8 cellular contexts compared by ENCODE assay signal in genomic region chr19:18636969-18637629, GRCh38. TPM values are rescaled to one million over a fixed set of nuclear protein-coding genes. Genes with fewer than 3 reads are reported as not detected.
A peak's percentile ranks its signal among the peaks of the same experiment; 100 is the strongest.
DNase-seq lines count a peak whose midpoint lies in the region; ATAC-seq, FAIRE-seq and TF ChIP-seq lines count a peak whose summit lies in the region.

Gene KLHL26 (plus strand): TSS chr19:18637028. CDS start chr19:18637055, 27 bp downstream.

- POLR2A ChIA-PET in activated B cell treated with CpG ODN at 0.5 μM for 24 hours (lab: Charles Lee): no interaction called here

- H3K9me3 ChIP-seq in iPS DF 6.9 (ENCODE audit: control insufficient read depth, insufficient read depth, low read length) (no peaks in the 10 kb centered on the region), spleen (no peaks in the 10 kb centered on the region)

- H3K4me1 Mint-ChIP-seq in activated B cell treated with CpG ODN at 0.5 μM for 24 hours: peaks cover 23% of the 10 kb centered on the region

- no peak for ATAC-seq in activated B cell treated with CpG ODN at 0.5 μM for 24 hours (ENCODE audit: low read depth)
- no peak for ATAC-seq in HG03521 (IDR thresholded peaks at IDR 0.05; ENCODE audit: unreplicated experiment)

- peak; percentile 53 for TF ChIP-seq POLR2A in H54 (IDR thresholded peaks at IDR 0.05; ENCODE audit: low read depth, low read length)
- peak in 1 of 3 donors; percentile 40 for TF ChIP-seq POLR2A in spleen (IDR thresholded peaks at IDR 0.05)

- WGBS in iPS DF 6.9 (ENCODE audit: insufficient coverage, insufficient read length): no CpG with 5 or more reads among the region's 47 CpGs
- 4 to 6% (median 5%) methylated on average over 29 to 47 of the region's 47 CpGs for WGBS in spleen, 5 donors

- intact Hi-C loops in activated B cell treated with CpG ODN at 0.5 μM for 24 hours (cut with micrococcal nuclease) (loop anchor here (1.0 to 5.0 kb wide), 12 partner anchors 46 to 555 kb away; partner anchors contain the start of genes ARMC6, BORCS8, COPE and CRTC1), spleen (cut with DNase I; ENCODE audit: low total_unique reads) (no loop called here), posterior cingulate gyrus (cut with DNase I) (no loop called here)

- DNase-seq in H54 (ENCODE audit: insufficient read length, low spot score): peak; percentile 82
- DNase-seq in activated B cell treated with CpG ODN at 0.5 μM for 24 hours: no peak
- no peak for DNase-seq in iPS DF 6.9 (ENCODE audit: low read depth, low spot score)
- no peak for DNase-seq in spleen
- no peak for DNase-seq in stimulated activated CD4-positive, alpha-beta T cell treated with anti-CD3 and anti-CD28 coated beads, Interleukin-15, amount 100 ng/mL, for 24 hours
- DNase-seq in posterior cingulate gyrus: no peak
- DNase-seq in NCI-H2029 treated with DMSO at 0.1 percent for 48 hours (lab: John Stamatoyannopoulos, UW): no peak

- CTCF ChIA-PET in activated B cell treated with CpG ODN at 0.5 μM for 24 hours (lab: Charles Lee): no interaction called here

- peak within 1 kb of the TSS; percentile 79 for H3K4me3 ChIP-seq in iPS DF 6.9 (ENCODE audit: low read length)
- H3K4me3 ChIP-seq in spleen: peak within 1 kb of the TSS; percentile 55 to 89 (median 72)

- H3K27me3 ChIP-seq in iPS DF 6.9 (ENCODE audit: control insufficient read depth, insufficient read depth, low read length) (no peaks in the 10 kb centered on the region), spleen (replicated peaks in 1 of 7) (peaks cover 0 to 10% (median 0%) of the 10 kb centered on the region in 7 donors)

- H3K36me3 ChIP-seq in iPS DF 6.9 (ENCODE audit: control insufficient read depth, insufficient read depth, low read length) (no peaks in the 10 kb centered on the region), spleen (peaks cover 0 to 8% (median 0%) of the 10 kb centered on the region in 6 donors)

- H3K27me3 Mint-ChIP-seq in activated B cell treated with CpG ODN at 0.5 μM for 24 hours: no peaks in the 10 kb centered on the region

- no peaks in the 10 kb centered on the region for H3K9me3 Mint-ChIP-seq in activated B cell treated with CpG ODN at 0.5 μM for 24 hours

- H3K4me1 ChIP-seq in iPS DF 6.9 (ENCODE audit: control insufficient read depth, insufficient read depth, low read length): peaks cover 10% of the 10 kb centered on the region
- peaks cover 0 to 35% (median 28%) of the 10 kb centered on the region in 6 donors for H3K4me1 ChIP-seq in spleen

- H3K36me3 Mint-ChIP-seq in activated B cell treated with CpG ODN at 0.5 μM for 24 hours (ENCODE audit: low read depth): no peaks in the 10 kb centered on the region

- FAIRE-seq in H54 (lab: Jason Lieb, UNC): no peak

- H3K27ac ChIP-seq in iPS DF 6.9 (ENCODE audit: low read length) (no peak within 1 kb of the TSS), spleen (peak within 1 kb of the TSS; percentile 51 to 90 (median 83))

- TF ChIP-seq CTCF in activated B cell treated with CpG ODN at 0.5 μM for 24 hours (IDR thresholded peaks at IDR 0.05) (no peak), spleen (IDR thresholded peaks at IDR 0.05 in 8 of 11, conservative IDR thresholded peaks at IDR 0.05 in 3 of 11) (no peak)

- peak within 1 kb of the TSS; percentile 88 for H3K4me3 Mint-ChIP-seq in activated B cell treated with CpG ODN at 0.5 μM for 24 hours

- H3K27ac Mint-ChIP-seq in activated B cell treated with CpG ODN at 0.5 μM for 24 hours: peak within 1 kb of the TSS; percentile 84

RNA-seq across cellular contexts. Expression of gene KLHL26, which starts in this region (rescaled TPM):
- total RNA-seq in activated B cell treated with CpG ODN at 0.5 μM for 24 hours: 10.9 and 11.3 TPM in 2 replicates
- total RNA-seq in spleen: 10 to 100 TPM in 4 of 7 donors, 1 to 10 TPM in 3; 4.4 to 23.1 (median 10.3) TPM
- 1 to 10 TPM; 1.7 to 3.5 (median 2.2) TPM for polyA plus RNA-seq in spleen
